1 cellular context compared by ENCODE assay signal in genomic region chr21:31730687-31731111, GRCh38.
TF ChIP-seq lines count a peak whose summit lies in the region.

No MANE protein-coding gene starts in this region.

TF ChIP-seq in IMR-90, 13 proteins besides CTCF, POLR2A, EP300 and RAD21 (continued from another document):
- TF ChIP-seq, protein P1, sequence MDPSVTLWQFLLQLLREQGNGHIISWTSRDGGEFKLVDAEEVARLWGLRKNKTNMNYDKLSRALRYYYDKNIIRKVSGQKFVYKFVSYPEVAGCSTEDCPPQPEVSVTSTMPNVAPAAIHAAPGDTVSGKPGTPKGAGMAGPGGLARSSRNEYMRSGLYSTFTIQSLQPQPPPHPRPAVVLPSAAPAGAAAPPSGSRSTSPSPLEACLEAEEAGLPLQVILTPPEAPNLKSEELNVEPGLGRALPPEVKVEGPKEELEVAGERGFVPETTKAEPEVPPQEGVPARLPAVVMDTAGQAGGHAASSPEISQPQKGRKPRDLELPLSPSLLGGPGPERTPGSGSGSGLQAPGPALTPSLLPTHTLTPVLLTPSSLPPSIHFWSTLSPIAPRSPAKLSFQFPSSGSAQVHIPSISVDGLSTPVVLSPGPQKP (IDR thresholded peaks at IDR 0.05; ENCODE audit: borderline replicate concordance, low read depth, low read length): no peak
- TF ChIP-seq USF2 (IDR thresholded peaks at IDR 0.05; ENCODE audit: low read depth, low read length) (no peak), MAZ (IDR thresholded peaks at IDR 0.05; ENCODE audit: borderline replicate concordance, low read depth, low read length) (no peak), RCOR1 (IDR thresholded peaks at IDR 0.05; ENCODE audit: insufficient replicate concordance, low read length) (no peak), NFE2L2 (IDR thresholded peaks at IDR 0.05; ENCODE audit: low read depth, low read length) (no peak)
